21 cellular contexts compared by ENCODE assay signal in the genomic region with DNA sequence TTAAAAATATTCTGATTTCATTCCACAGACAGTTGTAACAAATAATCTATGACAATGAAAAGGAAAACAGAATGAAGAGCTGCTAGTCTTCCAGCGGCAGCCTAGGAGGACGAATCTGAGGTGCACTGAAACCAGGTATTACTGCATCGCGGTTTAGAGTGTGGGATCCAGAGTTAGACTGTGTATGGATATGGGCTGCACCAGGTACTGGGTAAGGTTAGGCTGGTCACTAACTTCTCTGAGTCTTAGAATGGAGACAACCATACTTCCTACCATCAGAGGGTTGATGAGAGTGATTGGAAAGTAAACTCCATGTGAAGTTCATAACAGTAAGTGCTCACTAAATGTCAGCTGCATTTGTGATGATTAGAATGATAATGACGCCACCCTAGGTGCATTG.
DNase-seq lines count a peak whose midpoint lies in the region; ATAC-seq, FAIRE-seq and TF ChIP-seq lines count a peak whose summit lies in the region.
"Had no signal": no experiment of that assay in that cellular context is flagged by ENCODE, and none has a peak within 500 bp of the region (broad histone marks: within the 10 kb centered on the region; RNA-seq: fewer than 3 reads in every experiment).

No MANE protein-coding gene starts in this region.

- DNase-seq in GM23338 (ENCODE audit: low spot score) (no peak), RWPE1 (ENCODE audit: low spot score) (no peak), K562 (ENCODE audit: extremely low read depth in 1 of 4, low spot score in 3 of 4) (no peak), osteoblast (ENCODE audit: insufficient read length, low spot score, missing footprints) (no peak), NCI-H510A (lab: John Stamatoyannopoulos, UW) (no peak), psoas muscle (no peak), AML-193 (lab: John Stamatoyannopoulos, UW) (no peak)
- no peak for DNase-seq in stimulated activated CD4-positive, alpha-beta T cell treated with anti-CD3 and anti-CD28 coated beads, Interleukin-4, amount 100 ng/mL, for 4 hours
- DNase-seq: ACHN; Caco-2; CD4-positive, alpha-beta memory T cell; DND-41; KG1; NCI-H1436 treated with DMSO at 0.1 percent for 48 hours; NCI-H1930; NCI-H510A treated with DMSO at 0.1 percent for 48 hours; NCI-H774; NK-92 treated with Interleukin-12 subunit alpha and Interleukin-12 subunit beta, amount 100 ng/mL, for 24 hours; SJCRH30 had no signal

- no peak overlapping the region for H3K27ac ChIP-seq in GM23338 (ENCODE audit: low read depth)
- H3K27ac ChIP-seq in RWPE1 = peak overlapping the region; percentile 88
- H3K27ac ChIP-seq in K562 (ENCODE audit: extremely low read depth, low read depth, low read length) = no peak overlapping the region
- H3K27ac ChIP-seq in osteoblast (ENCODE audit: low read depth, low read length) = peak overlapping the region; percentile 62
- H3K27ac ChIP-seq in psoas muscle = no peak overlapping the region
- H3K27ac ChIP-seq: BLaER1 treated with 17β-estradiol and CSF1 and Interleukin-3, amounts not matched to agents 10 nM and 100 nM; SJCRH30 had no signal

- H3K9me1 ChIP-seq in K562 (ENCODE audit: control insufficient read depth, insufficient read depth, low read length) = no peaks in the 10 kb centered on the region

- no peaks in the 10 kb centered on the region for H3K27me3 Mint-ChIP-seq in GM23338 (ENCODE audit: insufficient read depth, low read depth, poor library complexity)
- H3K27me3 Mint-ChIP-seq: CD4-positive, alpha-beta memory T cell had no signal

- H3K9ac ChIP-seq in K562 (ENCODE audit: insufficient read depth in 1 of 2, low read depth in 2 of 2, low read length in 2 of 2) = no peak overlapping the region
- H3K9ac ChIP-seq: BLaER1 treated with 17β-estradiol and CSF1 and Interleukin-3, amounts not matched to agents 10 nM and 100 nM had no signal

- H3K36me3 Mint-ChIP-seq in GM23338 (ENCODE audit: low read depth) = peaks cover 22% of the 10 kb centered on the region
- H3K36me3 Mint-ChIP-seq: CD4-positive, alpha-beta memory T cell had no signal

- TF ChIP-seq RAD21 in K562 (CRISPR knock-in tag; conservative IDR thresholded peaks at IDR 0.05 in 1 of 2, IDR thresholded peaks at IDR 0.05 in 1 of 2) = no peak

- WGBS in K562 (ENCODE audit: insufficient coverage, low coverage, missing lambda C conversion rate) = 2% methylated on average over 5 of the region's 5 CpGs
- WGBS in psoas muscle, 3 donors = 94 to 97% (median 95%) methylated on average over 5 of the region's 5 CpGs

- no peaks in the 10 kb centered on the region for H3F3A ChIP-seq in GM23338 (replicated peaks; ENCODE audit: low read depth)

- intact Hi-C loops in K562 (cut with micrococcal nuclease) (no loop called here), psoas muscle (cut with DNase I) (loop anchor here in 1 of 2 donors (10.0 kb wide), 1 partner anchor 203 kb away; no protein-coding TSS in a partner anchor)

- no peak for TF ChIP-seq CTCF in GM23338 (conservative IDR thresholded peaks at IDR 0.05; ENCODE audit: low read depth in 2 of 2)
- no peak for TF ChIP-seq CTCF in RWPE1 (conservative IDR thresholded peaks at IDR 0.05; ENCODE audit: low read depth)
- no peak for TF ChIP-seq CTCF in K562 (IDR thresholded peaks at IDR 0.05 in 2 of 3, conservative IDR thresholded peaks at IDR 0.05 in 1 of 3; ENCODE audit: insufficient read depth in 2 of 3, low read depth in 1 of 3, low read length in 3 of 3)
- no peak for TF ChIP-seq CTCF in osteoblast (IDR thresholded peaks at IDR 0.05; ENCODE audit: extremely low read depth, low read depth, low read length)
- TF ChIP-seq CTCF in psoas muscle (IDR thresholded peaks at IDR 0.05) = no peak

- no peaks in the 10 kb centered on the region for H3K9me2 ChIP-seq in GM23338 (ENCODE audit: insufficient read depth)

- no peak for TF ChIP-seq POLR2A in K562 (conservative IDR thresholded peaks at IDR 0.05)

- H3K36me3 ChIP-seq in GM23338 (ENCODE audit: insufficient read depth) = no peaks in the 10 kb centered on the region
- no peaks in the 10 kb centered on the region for H3K36me3 ChIP-seq in K562 (ENCODE audit: control insufficient read depth, insufficient read depth, low read length)
- H3K36me3 ChIP-seq in osteoblast (ENCODE audit: insufficient read depth, low read length) = peaks cover 29% of the 10 kb centered on the region
- no peaks in the 10 kb centered on the region for H3K36me3 ChIP-seq in psoas muscle (ENCODE audit: insufficient read depth in 1 of 2, low read depth in 1 of 2)
- H3K36me3 ChIP-seq: BLaER1 treated with 17β-estradiol and CSF1 and Interleukin-3, amounts not matched to agents 10 nM and 100 nM; SJCRH30 had no signal

- peaks cover 27% of the 10 kb centered on the region for H3K4me1 Mint-ChIP-seq in GM23338
- H3K4me1 Mint-ChIP-seq: CD4-positive, alpha-beta memory T cell had no signal

- H3K4me2 ChIP-seq in GM23338 (no peak overlapping the region), K562 (ENCODE audit: insufficient read depth, low read length) (no peak overlapping the region), osteoblast (ENCODE audit: insufficient read depth, low read length) (no peak overlapping the region)
- H3K4me2 ChIP-seq: BLaER1 treated with 17β-estradiol and CSF1 and Interleukin-3, amounts not matched to agents 10 nM and 100 nM had no signal

- no peak overlapping the region for H2AFZ ChIP-seq in GM23338
- no peak overlapping the region for H2AFZ ChIP-seq in K562 (ENCODE audit: low read depth, low read length)
- no peak overlapping the region for H2AFZ ChIP-seq in osteoblast (ENCODE audit: low read length)

- no peaks in the 10 kb centered on the region for H3K9me3 ChIP-seq in K562 (replicated peaks; ENCODE audit: control insufficient read depth, insufficient read depth, low read depth, low read length)
- no peaks in the 10 kb centered on the region for H3K9me3 ChIP-seq in osteoblast (ENCODE audit: low read depth, low read length)
- no peaks in the 10 kb centered on the region for H3K9me3 ChIP-seq in psoas muscle
- H3K9me3 ChIP-seq: BLaER1 treated with 17β-estradiol and CSF1 and Interleukin-3, amounts not matched to agents 10 nM and 100 nM; Caco-2; SJCRH30 had no signal

- no peak overlapping the region for H3K4me3 ChIP-seq in GM23338
- H3K4me3 ChIP-seq in K562 = no peak overlapping the region
- no peak overlapping the region for H3K4me3 ChIP-seq in osteoblast (ENCODE audit: insufficient read depth, low read length)
- no peak overlapping the region for H3K4me3 ChIP-seq in psoas muscle
- H3K4me3 ChIP-seq: BLaER1 treated with 17β-estradiol and CSF1 and Interleukin-3, amounts not matched to agents 10 nM and 100 nM; SJCRH30 had no signal

- BruUV-seq in K562 (replicated peaks; lab: Mats Ljungman, UMichigan) = no TSS peak

- POLR2A ChIA-PET in RWPE1 (lab: Yijun Ruan, JAX; ENCODE audit: low non-redundant PET) (no interaction called here), K562 (lab: Yijun Ruan, JAX) (no interaction called here)

- in situ Hi-C loops in K562 (cut with MboI) = loop anchor here (25.0 kb wide), 1 partner anchor 1535 kb away; no protein-coding TSS in a partner anchor

- H3K27ac Mint-ChIP-seq in GM23338 = no peak overlapping the region; the same call in 1 of the 2 replicates
- H3K27ac Mint-ChIP-seq: CD4-positive, alpha-beta memory T cell had no signal

- TF ChIP-seq EP300 in K562 (IDR thresholded peaks at IDR 0.05; ENCODE audit: low read length) = no peak

- H3K4me1 ChIP-seq in GM23338 (ENCODE audit: insufficient read depth) (peaks cover 13% of the 10 kb centered on the region; the same call in 1 of the 2 replicates), K562 (replicated peaks in 1 of 2; ENCODE audit: control insufficient read depth in 2 of 2, insufficient read depth in 2 of 2, low read length in 2 of 2) (no peaks in the 10 kb centered on the region), osteoblast (ENCODE audit: insufficient read depth, low read length) (no peaks in the 10 kb centered on the region), psoas muscle (peaks cover 33% of the 10 kb centered on the region)
- H3K4me1 ChIP-seq: BLaER1 treated with 17β-estradiol and CSF1 and Interleukin-3, amounts not matched to agents 10 nM and 100 nM; Caco-2; SJCRH30 had no signal

- no peaks in the 10 kb centered on the region for H4K20me1 ChIP-seq in GM23338 (replicated peaks; ENCODE audit: insufficient read depth)
- no peaks in the 10 kb centered on the region for H4K20me1 ChIP-seq in K562 (replicated peaks; ENCODE audit: control insufficient read depth, insufficient read depth, low read length)
- H4K20me1 ChIP-seq in osteoblast (ENCODE audit: insufficient read depth, low read length) = no peaks in the 10 kb centered on the region
- H4K20me1 ChIP-seq: BLaER1 treated with 17β-estradiol and CSF1 and Interleukin-3, amounts not matched to agents 10 nM and 100 nM had no signal

- ATAC-seq in GM23338 (peak; percentile 15; the same call in 1 of the 3 replicates), K562 (no peak; the same call in 2 of the 3 replicates), psoas muscle (no peak)

- H3K4me3 Mint-ChIP-seq in GM23338 = no peak overlapping the region
- H3K4me3 Mint-ChIP-seq: CD4-positive, alpha-beta memory T cell had no signal

- FAIRE-seq in K562 (lab: Jason Lieb, UNC) = peak; percentile 26
- FAIRE-seq: GM12891 had no signal

- H3K27me3 ChIP-seq in GM23338 (ENCODE audit: insufficient read depth) = no peaks in the 10 kb centered on the region
- H3K27me3 ChIP-seq in K562 (ENCODE audit: control insufficient read depth in 2 of 2, insufficient read depth in 2 of 2, low read length in 2 of 2) = peaks cover 4 to 16% of the 10 kb centered on the region in 2 experiments; a peak in 2 of 5 replicates
- no peaks in the 10 kb centered on the region for H3K27me3 ChIP-seq in osteoblast (ENCODE audit: insufficient read depth, low read length)
- H3K27me3 ChIP-seq in psoas muscle (ENCODE audit: insufficient read depth in 3 of 3, low read length in 2 of 3) = no peaks in the 10 kb centered on the region
- H3K27me3 ChIP-seq: BLaER1 treated with 17β-estradiol and CSF1 and Interleukin-3, amounts not matched to agents 10 nM and 100 nM; SJCRH30 had no signal

- CTCF ChIA-PET in RWPE1 (lab: Yijun Ruan, JAX) (no interaction called here), K562 (lab: Yijun Ruan, JAX; ENCODE audit: low intra/inter-chr PET ratio) (no interaction called here)

- H3K9me3 Mint-ChIP-seq in GM23338 = no peaks in the 10 kb centered on the region
- H3K9me3 Mint-ChIP-seq: CD4-positive, alpha-beta memory T cell had no signal

- H3K79me2 ChIP-seq in GM23338 (replicated peaks; ENCODE audit: insufficient read depth) (no peaks in the 10 kb centered on the region; the same call in 1 of the 2 replicates), K562 (ENCODE audit: control insufficient read depth, insufficient read depth, low read length) (no peaks in the 10 kb centered on the region), osteoblast (ENCODE audit: insufficient read depth, low read length) (peaks cover 24% of the 10 kb centered on the region)

TF ChIP-seq in GM23338, 12 proteins besides CTCF, POLR2A, EP300 and RAD21:
- TF ChIP-seq JUNB (IDR thresholded peaks at IDR 0.05; ENCODE audit: unreplicated experiment) = no peak
- no peak for TF ChIP-seq CREB1 (CRISPR knock-in tag; IDR thresholded peaks at IDR 0.05; ENCODE audit: low read depth)

TF ChIP-seq in K562, 482 proteins besides CTCF, POLR2A, EP300 and RAD21 (continues in another document):
- TF ChIP-seq NR2C1 (IDR thresholded peaks at IDR 0.05) (no peak), NR2C1 (tag; IDR thresholded peaks at IDR 0.05) (no peak), IRF2 (CRISPR knock-in tag; IDR thresholded peaks at IDR 0.05) (no peak)

Comparison
In these comparisons a context has a peak if more than half of its experiments do, and no peak if none do; other contexts are left out.
1. H3K27ac ChIP-seq: peak in RWPE1 (single experiment) and osteoblast (single experiment); none in GM23338 (single experiment), K562 (single experiment) and psoas muscle (single experiment).